In the genomic region with DNA sequence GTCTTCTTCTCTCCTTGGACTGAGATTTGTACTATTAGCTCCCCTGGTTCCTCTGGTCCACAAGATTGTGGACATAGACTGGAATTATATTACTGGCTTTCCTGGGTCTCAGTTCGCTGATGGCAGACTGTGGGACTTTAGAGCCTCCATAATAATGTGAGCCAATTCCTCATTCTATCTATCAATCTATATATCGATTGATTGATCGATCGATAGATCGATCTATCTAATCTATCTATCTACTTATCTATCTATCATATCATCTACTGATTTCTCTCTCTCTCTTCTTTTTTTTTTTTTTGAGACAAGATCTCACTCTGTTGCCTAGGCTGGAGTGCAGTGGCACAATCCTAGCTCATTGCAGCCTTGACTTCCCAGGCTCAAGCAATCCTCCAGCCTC, we compare ENCODE assay signal across 1 cellular context.
TF ChIP-seq lines count a peak whose summit lies in the region.

No MANE protein-coding gene starts in this region.

TF ChIP-seq in H1, 55 proteins besides CTCF, POLR2A, EP300 and RAD21:
- TF ChIP-seq ZNF274 (IDR thresholded peaks at IDR 0.05; ENCODE audit: borderline replicate concordance, extremely low read depth, low read length) (no peak), SP1 (IDR thresholded peaks at IDR 0.05; ENCODE audit: low read depth, low read length) (no peak), CBX5 (IDR thresholded peaks at IDR 0.05; ENCODE audit: low read depth, low read length) (no peak), JUND (IDR thresholded peaks at IDR 0.05; ENCODE audit: low read length) (no peak), HDAC2 (IDR thresholded peaks at IDR 0.05; ENCODE audit: borderline replicate concordance in 1 of 2, low read depth in 2 of 2, low read length in 2 of 2) (no peak), BRCA1 (IDR thresholded peaks at IDR 0.05; ENCODE audit: low read depth, low read length) (no peak), KDM4A (IDR thresholded peaks at IDR 0.05; ENCODE audit: low read depth, low read length, severe bottlenecking) (no peak), CTBP2 (IDR thresholded peaks at IDR 0.05; ENCODE audit: borderline replicate concordance, insufficient read depth, insufficient read length, low read length) (no peak), EZH2 (IDR thresholded peaks at IDR 0.05; ENCODE audit: low read depth, low read length, severe bottlenecking) (no peak), SRF (IDR thresholded peaks at IDR 0.05; ENCODE audit: low read depth, low read length) (no peak), TAF7 (optimal IDR thresholded peaks at IDR 0.05; ENCODE audit: borderline replicate concordance, low read depth, low read length) (no peak), SAP30 (IDR thresholded peaks at IDR 0.05; ENCODE audit: insufficient read depth, insufficient replicate concordance, low read length) (no peak), CHD2 (IDR thresholded peaks at IDR 0.05; ENCODE audit: low read length) (no peak), EGR1 (IDR thresholded peaks at IDR 0.05; ENCODE audit: borderline replicate concordance, low read depth, low read length) (no peak)
